Comparison of ENCODE assay signal across 9 cellular contexts in genomic region chr10:16987129-16987670, GRCh38.
A peak's percentile ranks its signal among the peaks of the same experiment; 100 is the strongest.
DNase-seq lines count a peak whose midpoint lies in the region; ATAC-seq and TF ChIP-seq lines count a peak whose summit lies in the region.
"Had no signal": no experiment of that assay in that cellular context is flagged by ENCODE, and none has a peak within 500 bp of the region (broad histone marks: within the 10 kb centered on the region; RNA-seq: fewer than 3 reads in every experiment).

No MANE protein-coding gene starts in this region.

- no peak for TF ChIP-seq CTCF in MCF 10A (IDR thresholded peaks at IDR 0.05; ENCODE audit: unreplicated experiment)
- TF ChIP-seq CTCF in sigmoid colon (IDR thresholded peaks at IDR 0.05) = no peak
- no peak for TF ChIP-seq CTCF in Calu3 (IDR thresholded peaks at IDR 0.05; ENCODE audit: unreplicated experiment)

- POLR2A ChIA-PET in MCF 10A (lab: Yijun Ruan, JAX) = interaction anchor here (0.6 to 1.0 kb wide), 3 partner anchors 10 to 286 kb away, joined by 3 read pairs; no protein-coding TSS in a partner anchor

- CTCF ChIA-PET in MCF 10A (lab: Yijun Ruan, JAX) (interaction anchor here (1.1 kb wide), 1 partner anchor 12 kb away, joined by 4 read pairs; no protein-coding TSS in a partner anchor), Calu3 (lab: Charles Lee) (no interaction called here)

- H3K36me3 ChIP-seq in sigmoid colon = no peaks in the 10 kb centered on the region

- no peaks in the 10 kb centered on the region for H3K9me3 ChIP-seq in sigmoid colon

- H3K36me3 Mint-ChIP-seq in MCF 10A (ENCODE audit: insufficient read depth, unreplicated experiment) (no peaks in the 10 kb centered on the region), Calu3 (ENCODE audit: insufficient read depth, unreplicated experiment) (peaks cover 7% of the 10 kb centered on the region)

- no peak for TF ChIP-seq POLR2A in sigmoid colon (IDR thresholded peaks at IDR 0.05)

- H3K27me3 Mint-ChIP-seq in MCF 10A (ENCODE audit: insufficient read depth, unreplicated experiment) = no peaks in the 10 kb centered on the region
- no peaks in the 10 kb centered on the region for H3K27me3 Mint-ChIP-seq in Calu3 (ENCODE audit: unreplicated experiment)

- H3K4me1 Mint-ChIP-seq in MCF 10A (ENCODE audit: insufficient read depth, unreplicated experiment) = peaks cover 6% of the 10 kb centered on the region
- H3K4me1 Mint-ChIP-seq in Calu3 (ENCODE audit: low read depth, unreplicated experiment) = peaks cover 6% of the 10 kb centered on the region

- H3K27ac Mint-ChIP-seq in MCF 10A (ENCODE audit: low read depth, unreplicated experiment) (no peak overlapping the region), Calu3 (ENCODE audit: unreplicated experiment) (no peak overlapping the region)

- DNase-seq in HCEC 1CT = peak; percentile 85
- peak; percentile 17 for DNase-seq in MCF 10A (ENCODE audit: unreplicated experiment)
- DNase-seq in left cardiac atrium = no peak
- no peak for DNase-seq in sigmoid colon
- no peak for DNase-seq in NCI-H774 (lab: John Stamatoyannopoulos, UW)
- DNase-seq in Calu3 = no peak
- DNase-seq in foreskin melanocyte = no peak
- DNase-seq: OCI-M1 had no signal

- H3K4me3 ChIP-seq in sigmoid colon = no peak overlapping the region

- BruUV-seq in MCF 10A (replicated peaks; lab: Mats Ljungman, UMichigan) = no TSS peak
- BruUV-seq in Calu3 (replicated peaks; lab: Mats Ljungman, UMichigan) = no TSS peak

- peak overlapping the region; percentile 47 to 60 (median 54) for H3K27ac ChIP-seq in sigmoid colon

- H3K9me3 Mint-ChIP-seq in MCF 10A (ENCODE audit: unreplicated experiment) (no peaks in the 10 kb centered on the region), Calu3 (ENCODE audit: low read depth, unreplicated experiment) (no peaks in the 10 kb centered on the region)

- intact Hi-C loops in MCF 10A (cut with micrococcal nuclease) (no loop called here), left cardiac atrium (cut with DNase I) (no loop called here), sigmoid colon (cut with DNase I) (no loop called here), Calu3 (cut with micrococcal nuclease; ENCODE audit: unreplicated experiment) (no loop called here)

- H3K4me3 Mint-ChIP-seq in MCF 10A (ENCODE audit: unreplicated experiment) (no peak overlapping the region), Calu3 (ENCODE audit: low read depth, unreplicated experiment) (no peak overlapping the region)

- no peaks in the 10 kb centered on the region for H3K27me3 ChIP-seq in sigmoid colon

- no peak for TF ChIP-seq EP300 in sigmoid colon (IDR thresholded peaks at IDR 0.05)

- peak; percentile 28 to 48 for ATAC-seq in left cardiac atrium
- no peak for ATAC-seq in HG03175 (IDR thresholded peaks at IDR 0.05; ENCODE audit: unreplicated experiment)

- H3K4me1 ChIP-seq in sigmoid colon = no peaks in the 10 kb centered on the region

- WGBS in sigmoid colon, 2 donors = 76 to 78% methylated on average over 4 of the region's 4 CpGs

Comparison
In these comparisons a context has a peak if more than half of its experiments do, and no peak if none do; other contexts are left out.
1. DNase-seq: peak in HCEC 1CT (single experiment) and MCF 10A (single experiment); none in left cardiac atrium (single experiment), sigmoid colon (single experiment), NCI-H774 (single experiment), Calu3 (single experiment) and foreskin melanocyte (single experiment).